In genomic region chr10:131998845-131999681, GRCh38 we compare ENCODE assay signal across 1 cellular context.
A peak's percentile ranks its signal among the peaks of the same experiment; 100 is the strongest.
TF ChIP-seq lines count a peak whose summit lies in the region.

No MANE protein-coding gene starts in this region.

TF ChIP-seq in K562, 482 proteins besides CTCF, POLR2A, EP300 and RAD21 (continued from another document):
- TF ChIP-seq ATF3 (IDR thresholded peaks at IDR 0.05) (peak; percentile 73), ATF3 (CRISPR knock-in tag; conservative IDR thresholded peaks at IDR 0.05) (no peak), CREM (IDR thresholded peaks at IDR 0.05; ENCODE audit: low read depth) (peak; percentile 4; the same call in 1 of the 2 replicates), CXXC5 (CRISPR knock-in tag; IDR thresholded peaks at IDR 0.05) (no peak), CEBPB (tag; IDR thresholded peaks at IDR 0.05) (peak; percentile 58), ARID1B (IDR thresholded peaks at IDR 0.05) (peak; percentile 30; the same call in 1 of the 2 replicates), SMAD4 (CRISPR knock-in tag; conservative IDR thresholded peaks at IDR 0.05) (0 out of 2 replicates have a peak, but pooled peaks have one; percentile 17), JUND (IDR thresholded peaks at IDR 0.05; ENCODE audit: borderline replicate concordance, low read depth, low read length) (peak; percentile 37; the same call in 1 of the 2 replicates), JUND (tag; IDR thresholded peaks at IDR 0.05; ENCODE audit: borderline replicate concordance, low read depth, low read length) (no peak), CBFA2T3 (IDR thresholded peaks at IDR 0.05) (0 out of 2 replicates have a peak, but pooled peaks have one; percentile 19), ZNF592 (IDR thresholded peaks at IDR 0.05) (peak; percentile 74), RHOXF2B (CRISPR knock-in tag; conservative IDR thresholded peaks at IDR 0.05) (no peak), RBFOX2 (IDR thresholded peaks at IDR 0.05; ENCODE audit: low read depth, low read length) (peak; percentile 49; the same call in 1 of the 2 replicates), ILF3 (IDR thresholded peaks at IDR 0.05; ENCODE audit: borderline replicate concordance) (no peak), TBP (optimal IDR thresholded peaks at IDR 0.05; ENCODE audit: low read depth, low read length) (peak; percentile 63), LARP7 (IDR thresholded peaks at IDR 0.05) (no peak), EP400 (IDR thresholded peaks at IDR 0.05) (peak; percentile 32; the same call in 1 of the 2 replicates), ZSCAN29 (IDR thresholded peaks at IDR 0.05) (no peak), MGA (IDR thresholded peaks at IDR 0.05) (peak; percentile 79)
- TF ChIP-seq, protein P1, sequence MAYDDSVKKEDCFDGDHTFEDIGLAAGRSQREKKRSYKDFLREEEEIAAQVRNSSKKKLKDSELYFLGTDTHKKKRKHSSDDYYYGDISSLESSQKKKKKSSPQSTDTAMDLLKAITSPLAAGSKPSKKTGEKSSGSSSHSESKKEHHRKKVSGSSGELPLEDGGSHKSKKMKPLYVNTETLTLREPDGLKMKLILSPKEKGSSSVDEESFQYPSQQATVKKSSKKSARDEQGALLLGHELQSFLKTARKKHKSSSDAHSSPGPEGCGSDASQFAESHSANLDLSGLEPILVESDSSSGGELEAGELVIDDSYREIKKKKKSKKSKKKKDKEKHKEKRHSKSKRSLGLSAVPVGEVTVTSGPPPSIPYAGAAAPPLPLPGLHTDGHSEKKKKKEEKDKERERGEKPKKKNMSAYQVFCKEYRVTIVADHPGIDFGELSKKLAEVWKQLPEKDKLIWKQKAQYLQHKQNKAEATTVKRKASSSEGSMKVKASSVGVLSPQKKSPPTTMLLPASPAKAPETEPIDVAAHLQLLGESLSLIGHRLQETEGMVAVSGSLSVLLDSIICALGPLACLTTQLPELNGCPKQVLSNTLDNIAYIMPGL (CRISPR knock-in tag; IDR thresholded peaks at IDR 0.05): no peak
